In genomic region chr7:108570146-108570755, GRCh38 we compare ENCODE assay signal across 8 cellular contexts. TPM values are rescaled to one million over a fixed set of nuclear protein-coding genes. Genes with fewer than 3 reads are reported as not detected.
DNase-seq lines count a peak whose midpoint lies in the region; ATAC-seq, FAIRE-seq and TF ChIP-seq lines count a peak whose summit lies in the region.

No MANE protein-coding gene starts in this region.

- TF ChIP-seq CTCF in brain microvascular endothelial cell (IDR thresholded peaks at IDR 0.05; ENCODE audit: low read depth, low read length, missing control alignments) (no peak), spleen (IDR thresholded peaks at IDR 0.05 in 8 of 11, conservative IDR thresholded peaks at IDR 0.05 in 3 of 11) (no peak)

- H3K27ac ChIP-seq in brain microvascular endothelial cell (peak overlapping the region; percentile 96), spleen (peak overlapping the region; percentile 90 to 99 (median 98))

- intact Hi-C loops in spleen (cut with DNase I; ENCODE audit: low total_unique reads), result no loop called here

- whole genome bisulfite sequencing in spleen, 5 donors, result 0 to 1% (median 0%) methylated on average over 36 of the region's 36 CpGs

- H3K27me3 ChIP-seq in H7 (ENCODE audit: control insufficient read depth, insufficient read depth, low read length) (no peaks in the 10 kb centered on the region), brain microvascular endothelial cell (replicated peaks) (no peaks in the 10 kb centered on the region), spleen (replicated peaks in 1 of 7) (no peaks in the 10 kb centered on the region)

- peak; percentile 63 for DNase-seq in G401 (ENCODE audit: low spot score)
- DNase-seq in H7, result peak; percentile 50
- DNase-seq in M059J (ENCODE audit: low read depth), result peak; percentile 69
- DNase-seq in T-helper 17 cell, result peak; percentile 17 to 23 (median 22)
- peak; percentile 42 for DNase-seq in brain microvascular endothelial cell
- DNase-seq in inferior parietal cortex (ENCODE audit: extremely low spot score), result peak; percentile 54
- DNase-seq in spleen, result no peak
- DNase-seq in HTR-8/SVneo (ENCODE audit: insufficient read length, low spot score), result no peak

- TF ChIP-seq POLR2A in spleen (IDR thresholded peaks at IDR 0.05), result no peak

- ATAC-seq in T-helper 17 cell, result peak; percentile 5

- H3K27ac Mint-ChIP-seq in T-helper 17 cell, result peak overlapping the region; percentile 100

- H3K4me3 Mint-ChIP-seq in T-helper 17 cell, result peak overlapping the region; percentile 100

- H3K4me1 Mint-ChIP-seq in T-helper 17 cell, result peaks cover 34% of the 10 kb centered on the region

- H3K4me3 ChIP-seq in H7 (ENCODE audit: insufficient read depth, low read depth, low read length), result peak overlapping the region; percentile 93
- peak overlapping the region; percentile 98 for H3K4me3 ChIP-seq in brain microvascular endothelial cell (ENCODE audit: low read depth, low read length)
- H3K4me3 ChIP-seq in spleen, result peak overlapping the region; percentile 63 to 88 (median 73)

- no peaks in the 10 kb centered on the region for H3K27me3 Mint-ChIP-seq in T-helper 17 cell

- in situ Hi-C loops in G401 (cut with HindIII; ENCODE audit: low sequenced_read_pairs) (no loop called here), brain microvascular endothelial cell (cut with HindIII; ENCODE audit: low pct_ligation_motif_present, low sequenced_read_pairs) (no loop called here)

- no peak for FAIRE-seq in HTR-8/SVneo (lab: Jason Lieb, UNC)

- peaks cover 19 to 86% (median 58%) of the 10 kb centered on the region in 6 donors for H3K4me1 ChIP-seq in spleen

- H3K9me3 ChIP-seq in T-helper 17 cell (ENCODE audit: control insufficient read depth, low read length, poor library complexity, severe bottlenecking), result no peaks in the 10 kb centered on the region
- no peaks in the 10 kb centered on the region for H3K9me3 ChIP-seq in spleen

- H3K36me3 ChIP-seq in H7 (replicated peaks; ENCODE audit: control insufficient read depth, insufficient read depth, low read length), result no peaks in the 10 kb centered on the region; the same call in none of the 2 replicates
- H3K36me3 ChIP-seq in brain microvascular endothelial cell (replicated peaks), result peaks cover 14% of the 10 kb centered on the region
- H3K36me3 ChIP-seq in spleen, result peaks cover 0 to 40% (median 21%) of the 10 kb centered on the region in 6 donors

- H3K36me3 Mint-ChIP-seq in T-helper 17 cell (ENCODE audit: low read depth), result peaks cover 10% of the 10 kb centered on the region

RNA-seq across cellular contexts. Expression of gene DNAJB9, which starts 0.6 kb away (rescaled TPM):
- total RNA-seq in G401 (2014; rRNA removed; shearing (Covaris generic)), result 13.1 and 26.3 TPM in 2 replicates
- 14.7 and 18.5 TPM in 2 replicates for total RNA-seq in H7 (2014; rRNA removed; shearing (Covaris generic))
- total RNA-seq in M059J (2014; rRNA removed; shearing (Covaris generic)), result 24.0 and 25.6 TPM in 2 replicates
- 10 to 100 TPM; 54.3 to 58.3 TPM for total RNA-seq in T-helper 17 cell
- total RNA-seq in spleen, result 10 to 100 TPM; 14.1 to 79.2 (median 24.1) TPM
- 1 to 10 TPM; 5.0 to 8.2 (median 7.5) TPM for polyA plus RNA-seq in spleen

RNA-seq across cellular contexts. Expression of gene THAP5, which starts 0.7 kb away (rescaled TPM):
- total RNA-seq in G401 (2014; rRNA removed; shearing (Covaris generic)), result 17.6 and 31.0 TPM in 2 replicates
- 11.9 and 15.6 TPM in 2 replicates for total RNA-seq in H7 (2014; rRNA removed; shearing (Covaris generic))
- 34.0 and 43.6 TPM in 2 replicates for total RNA-seq in M059J (2014; rRNA removed; shearing (Covaris generic))
- 10 to 100 TPM; 16.8 to 18.1 TPM for total RNA-seq in T-helper 17 cell
- 10 to 100 TPM; 25.3 to 44.1 (median 32.8) TPM for total RNA-seq in spleen
- 10 to 100 TPM in 1 of 3 donors, 1 to 10 TPM in 2; 8.8 to 13.4 (median 8.9) TPM for polyA plus RNA-seq in spleen

RNA-seq across cellular contexts. Expression of gene PNPLA8, which starts 44.3 kb away (rescaled TPM):
- total RNA-seq in G401 (2014; rRNA removed; shearing (Covaris generic)), result 13.0 and 16.5 TPM in 2 replicates
- total RNA-seq in H7 (2014; rRNA removed; shearing (Covaris generic)), result 15.1 and 16.4 TPM in 2 replicates
- 24.9 and 32.5 TPM in 2 replicates for total RNA-seq in M059J (2014; rRNA removed; shearing (Covaris generic))
- total RNA-seq in T-helper 17 cell (10 to 100 TPM; 62.9 to 67.1 TPM), spleen (10 to 100 TPM; 25.1 to 35.7 (median 31.6) TPM)
- 10 to 100 TPM; 11.9 to 14.5 (median 13.2) TPM for polyA plus RNA-seq in spleen

Comparison
In these comparisons a context has a peak if more than half of its experiments do, and no peak if none do; other contexts are left out.
1. DNase-seq: peak in G401 (single experiment), H7 (single experiment), M059J (single experiment), T-helper 17 cell (3 of 3), brain microvascular endothelial cell (single experiment) and inferior parietal cortex (single experiment); none in spleen (single experiment) and HTR-8/SVneo (single experiment).
2. Peak in every context shown above with its lines, with median percentiles within 50 percentile points of each other: H3K4me3 ChIP-seq.